Comparison of ENCODE assay signal across 1 cellular context in genomic region chrX:41827886-41828285, GRCh38.
TF ChIP-seq lines count a peak whose summit lies in the region.

No MANE protein-coding gene starts in this region.

TF ChIP-seq in IMR-90, 13 proteins besides CTCF, POLR2A, EP300 and RAD21:
- TF ChIP-seq USF2 (IDR thresholded peaks at IDR 0.05; ENCODE audit: low read depth, low read length) (no peak), CHD1 (IDR thresholded peaks at IDR 0.05; ENCODE audit: low read depth, low read length) (no peak), MAFK (IDR thresholded peaks at IDR 0.05; ENCODE audit: low read depth, low read length) (no peak), MAZ (IDR thresholded peaks at IDR 0.05; ENCODE audit: borderline replicate concordance, low read depth, low read length) (no peak)
